ENCODE assay signal across 23 cellular contexts in genomic region chr7:101846800-101847538, GRCh38.
"Had no signal": no experiment of that assay in that cellular context is flagged by ENCODE, and none has a peak within 500 bp of the region (broad histone marks: within the 10 kb centered on the region; RNA-seq: fewer than 3 reads in every experiment).

No MANE protein-coding gene starts in this region.

- DNase-seq: dermis blood vessel endothelial cell; foreskin fibroblast; gastrocnemius medialis; left ventricle myocardium superior; lower lobe of right lung; naive thymus-derived CD8-positive, alpha-beta T cell; nephron progenitor cell; nucleus accumbens; psoas muscle; right cardiac atrium; small intestine; stimulated activated CD4-positive, alpha-beta T cell treated with anti-CD3 and anti-CD28 coated beads, Interleukin-15, amount 100 ng/mL, for 24 hours; stimulated activated CD4-positive, alpha-beta T cell treated with anti-CD3 and anti-CD28 coated beads, Interleukin-2, amount 100 ng/mL, for 48 hours; stimulated activated naive B cell treated with anti-CD40 and anti-IgM and Interleukin-4, amounts not matched to agents 10 μg/mL and 1 μg/mL and 100 μg/mL, for 72 hours; upper lobe of right lung; uterus had no signal

- ATAC-seq: esophagus mucosa; gastrocnemius medialis; left ventricle myocardium superior; lower lobe of right lung; naive thymus-derived CD8-positive, alpha-beta T cell; psoas muscle; right cardiac atrium; stimulated activated naive B cell treated with anti-CD40 and anti-IgM and Interleukin-4, amounts not matched to agents 10 μg/mL and 1 μg/mL and 100 μg/mL, for 72 hours; upper lobe of right lung had no signal

- H3K27me3 ChIP-seq: gastrocnemius medialis, tibial nerve, upper lobe of right lung, uterus had no signal

- FAIRE-seq: keratinocyte, small intestine had no signal

- H3K4me3 ChIP-seq: coronary artery, gastrocnemius medialis, lower lobe of right lung, psoas muscle, thoracic aorta, tibial nerve, upper lobe of right lung, uterus had no signal

- H3K27me3 Mint-ChIP-seq: naive thymus-derived CD8-positive, alpha-beta T cell; stimulated activated naive B cell treated with anti-CD40 and anti-IgM and Interleukin-4, amounts not matched to agents 10 μg/mL and 1 μg/mL and 100 μg/mL, for 72 hours; stimulated activated naive CD8-positive, alpha-beta T cell treated with anti-CD3 and anti-CD28 coated beads, Interleukin-15, Interleukin-2, amounts not matched to agents 100 ng/mL and 50 ng/mL, for 24 hours had no signal

- H3K36me3 ChIP-seq: gastrocnemius medialis, lower lobe of right lung, thoracic aorta, upper lobe of right lung, uterus had no signal

- H3K9me3 Mint-ChIP-seq: stimulated activated naive CD8-positive, alpha-beta T cell treated with anti-CD3 and anti-CD28 coated beads, Interleukin-15, Interleukin-2, amounts not matched to agents 100 ng/mL and 50 ng/mL, for 24 hours had no signal

- H3K27ac ChIP-seq: coronary artery, epithelial cell of prostate, gastrocnemius medialis, lower lobe of right lung, psoas muscle, thoracic aorta, tibial nerve had no signal

- H3K27ac Mint-ChIP-seq: nephron progenitor cell; stimulated activated naive B cell treated with anti-CD40 and anti-IgM and Interleukin-4, amounts not matched to agents 10 μg/mL and 1 μg/mL and 100 μg/mL, for 72 hours; stimulated activated naive CD8-positive, alpha-beta T cell treated with anti-CD3 and anti-CD28 coated beads, Interleukin-15, Interleukin-2, amounts not matched to agents 100 ng/mL and 50 ng/mL, for 24 hours had no signal

- H3K4me3 Mint-ChIP-seq: nephron progenitor cell; stimulated activated naive B cell treated with anti-CD40 and anti-IgM and Interleukin-4, amounts not matched to agents 10 μg/mL and 1 μg/mL and 100 μg/mL, for 72 hours; stimulated activated naive CD8-positive, alpha-beta T cell treated with anti-CD3 and anti-CD28 coated beads, Interleukin-15, Interleukin-2, amounts not matched to agents 100 ng/mL and 50 ng/mL, for 24 hours had no signal

- H3K4me1 ChIP-seq: lower lobe of right lung, tibial nerve, upper lobe of right lung had no signal

- H3K9me3 ChIP-seq: gastrocnemius medialis, psoas muscle, thoracic aorta, uterus had no signal
